Comparison of ENCODE assay signal across 8 cellular contexts in genomic region chr11:111977141-111978027, GRCh38. TPM values are rescaled to one million over a fixed set of nuclear protein-coding genes. Genes with fewer than 3 reads are reported as not detected.
DNase-seq lines count a peak whose midpoint lies in the region; ATAC-seq and TF ChIP-seq lines count a peak whose summit lies in the region.

No MANE protein-coding gene starts in this region.

- H3K9me3 ChIP-seq in CD4-positive, alpha-beta T cell (ENCODE audit: control insufficient read depth, low read length): no peaks in the 10 kb centered on the region
- H3K9me3 ChIP-seq in mucosa of descending colon: no peaks in the 10 kb centered on the region
- H3K9me3 ChIP-seq in testis: no peaks in the 10 kb centered on the region

- H3K4me1 Mint-ChIP-seq in CD4-positive, alpha-beta T cell (ENCODE audit: low read depth): peaks cover 10% of the 10 kb centered on the region
- peaks cover 9% of the 10 kb centered on the region for H3K4me1 Mint-ChIP-seq in activated CD4-positive, alpha-beta memory T cell treated with anti-CD3 and anti-CD28 coated beads, Interleukin-2, amount 10 ng/mL, durations not matched to agents 7 days and 5 days

- CTCF ChIA-PET in CD4-positive, alpha-beta T cell (lab: Charles Lee): no interaction called here
- CTCF ChIA-PET in activated CD4-positive, alpha-beta memory T cell treated with anti-CD3 and anti-CD28 coated beads, Interleukin-2, amount 10 ng/mL, durations not matched to agents 7 days and 5 days (lab: Charles Lee): interaction anchor here (1.5 to 9.3 kb wide), 2 partner anchors 13 to 45 kb away, joined by 3 to 178 read pairs; no protein-coding TSS in a partner anchor

- H3K27ac ChIP-seq in CD4-positive, alpha-beta T cell (ENCODE audit: low read depth, low read length): no peak overlapping the region
- H3K27ac ChIP-seq in testis: peak overlapping the region; percentile 76 to 88

- H3K27me3 Mint-ChIP-seq in CD4-positive, alpha-beta T cell: peaks cover 34% of the 10 kb centered on the region
- peaks cover 2% of the 10 kb centered on the region for H3K27me3 Mint-ChIP-seq in activated CD4-positive, alpha-beta memory T cell treated with anti-CD3 and anti-CD28 coated beads, Interleukin-2, amount 10 ng/mL, durations not matched to agents 7 days and 5 days

- POLR2A ChIA-PET in CD4-positive, alpha-beta T cell (lab: Charles Lee): interaction anchor here (1.3 kb wide), 1 partner anchor 51 kb away, joined by 5 read pairs; no protein-coding TSS in a partner anchor
- POLR2A ChIA-PET in activated CD4-positive, alpha-beta memory T cell treated with anti-CD3 and anti-CD28 coated beads, Interleukin-2, amount 10 ng/mL, durations not matched to agents 7 days and 5 days (lab: Charles Lee): no interaction called here

- no peaks in the 10 kb centered on the region for H3K36me3 ChIP-seq in mucosa of descending colon (ENCODE audit: low read depth)
- H3K36me3 ChIP-seq in testis (ENCODE audit: low read depth, missing control alignments): no peaks in the 10 kb centered on the region

- intact Hi-C loops in CD4-positive, alpha-beta T cell (cut with DNase I, micrococcal nuclease): no loop called here
- intact Hi-C loops in mucosa of descending colon (cut with DNase I, micrococcal nuclease): loop anchor here in 1 of 2 donors (5.0 kb wide), 1 partner anchor 40 kb away; the partner anchor contains the start of gene DIXDC1
- intact Hi-C loops in testis (cut with DNase I; ENCODE audit: low total_unique reads): loop anchor here (5.0 kb wide), 1 partner anchor 40 kb away; the partner anchor contains the start of gene DIXDC1

- no peak for TF ChIP-seq CTCF in CD4-positive, alpha-beta T cell (IDR thresholded peaks at IDR 0.05)
- TF ChIP-seq CTCF in mucosa of descending colon (IDR thresholded peaks at IDR 0.05) (no peak), testis (IDR thresholded peaks at IDR 0.05) (no peak)

- TF ChIP-seq POLR2A in testis (IDR thresholded peaks at IDR 0.05): no peak

- peak in 1 of 10 experiments; percentile 3 for DNase-seq in CD4-positive, alpha-beta T cell
- peak; percentile 19 for DNase-seq in activated CD4-positive, alpha-beta memory T cell treated with anti-CD3 and anti-CD28 coated beads, Interleukin-2, amount 10 ng/mL, durations not matched to agents 7 days and 5 days
- DNase-seq in mucosa of descending colon (peak; percentile 62 to 77 (median 75)), testis (peak; percentile 56), MV-4-11 (lab: John Stamatoyannopoulos, UW) (no peak)
- DNase-seq in central memory CD4-positive, alpha-beta T cell: no peak

- H3K27ac Mint-ChIP-seq in CD4-positive, alpha-beta T cell: no peak overlapping the region
- H3K27ac Mint-ChIP-seq in activated CD4-positive, alpha-beta memory T cell treated with anti-CD3 and anti-CD28 coated beads, Interleukin-2, amount 10 ng/mL, durations not matched to agents 7 days and 5 days: no peak overlapping the region

- peaks cover 16% of the 10 kb centered on the region for H3K4me1 ChIP-seq in mucosa of descending colon (ENCODE audit: low read depth)
- H3K4me1 ChIP-seq in testis: no peaks in the 10 kb centered on the region

- H3K36me3 Mint-ChIP-seq in CD4-positive, alpha-beta T cell (ENCODE audit: low read depth): no peaks in the 10 kb centered on the region
- H3K36me3 Mint-ChIP-seq in activated CD4-positive, alpha-beta memory T cell treated with anti-CD3 and anti-CD28 coated beads, Interleukin-2, amount 10 ng/mL, durations not matched to agents 7 days and 5 days (ENCODE audit: low read depth): no peaks in the 10 kb centered on the region

- no peaks in the 10 kb centered on the region for H3K9me3 Mint-ChIP-seq in CD4-positive, alpha-beta T cell
- H3K9me3 Mint-ChIP-seq in activated CD4-positive, alpha-beta memory T cell treated with anti-CD3 and anti-CD28 coated beads, Interleukin-2, amount 10 ng/mL, durations not matched to agents 7 days and 5 days: no peaks in the 10 kb centered on the region

- H3K4me3 Mint-ChIP-seq in CD4-positive, alpha-beta T cell: peak overlapping the region; percentile 73
- peak overlapping the region; percentile 33 for H3K4me3 Mint-ChIP-seq in activated CD4-positive, alpha-beta memory T cell treated with anti-CD3 and anti-CD28 coated beads, Interleukin-2, amount 10 ng/mL, durations not matched to agents 7 days and 5 days

- peak; percentile 59 for ATAC-seq in CD4-positive, alpha-beta T cell (ENCODE audit: poor library complexity)
- ATAC-seq in HG02678 (IDR thresholded peaks at IDR 0.05; ENCODE audit: unreplicated experiment) (peak; percentile 43), esophagus mucosa (peak; percentile 60), mucosa of descending colon (peak; percentile 64)

- H3K27me3 ChIP-seq in CD4-positive, alpha-beta T cell (ENCODE audit: control insufficient read depth, insufficient read depth, low read length): peaks cover 16% of the 10 kb centered on the region
- H3K27me3 ChIP-seq in testis: no peaks in the 10 kb centered on the region

- 2 to 3% methylated on average over 14 to 34 of the region's 67 CpGs for WGBS in testis, 2 donors

- H3K4me3 ChIP-seq in mucosa of descending colon: no peak overlapping the region
- H3K4me3 ChIP-seq in testis: peak overlapping the region; percentile 63 to 67

RNA-seq across cellular contexts. Expression of gene DIXDC1, which starts 40.2 kb away (rescaled TPM):
- under 1 TPM; 0.78 to 0.85 TPM for total RNA-seq in CD4-positive, alpha-beta T cell
- 1 to 10 TPM; 5.6 to 7.4 TPM for total RNA-seq in activated CD4-positive, alpha-beta memory T cell treated with anti-CD3 and anti-CD28 coated beads, Interleukin-2, amount 10 ng/mL, durations not matched to agents 7 days and 5 days
- 3.3 TPM for total RNA-seq in esophagus mucosa
- 10 to 100 TPM; 11.1 to 61.8 (median 11.7) TPM for total RNA-seq in mucosa of descending colon
- 10 to 100 TPM; 21.8 to 26.6 TPM for total RNA-seq in testis
- polyA plus RNA-seq in testis (ENCODE audit: insufficient read depth, low read depth, low replicate concordance): 49.5 TPM

RNA-seq across cellular contexts. Expression of gene DLAT, which starts 47.8 kb away (rescaled TPM):
- 10 to 100 TPM; 10.7 to 10.8 TPM for total RNA-seq in CD4-positive, alpha-beta T cell
- total RNA-seq in activated CD4-positive, alpha-beta memory T cell treated with anti-CD3 and anti-CD28 coated beads, Interleukin-2, amount 10 ng/mL, durations not matched to agents 7 days and 5 days: 10 to 100 TPM; 26.2 to 26.7 TPM
- total RNA-seq in esophagus mucosa (37.1 TPM), mucosa of descending colon (10 to 100 TPM; 51.1 to 54.2 (median 51.4) TPM), testis (10 to 100 TPM; 20.9 to 21.9 TPM)
- 23.2 TPM for polyA plus RNA-seq in testis (ENCODE audit: insufficient read depth, low read depth, low replicate concordance)

RNA-seq across cellular contexts. Expression of gene C11orf52, which starts 58.7 kb away (rescaled TPM):
- total RNA-seq in CD4-positive, alpha-beta T cell: not detected
- total RNA-seq in activated CD4-positive, alpha-beta memory T cell treated with anti-CD3 and anti-CD28 coated beads, Interleukin-2, amount 10 ng/mL, durations not matched to agents 7 days and 5 days: not detected
- total RNA-seq in esophagus mucosa: 3.5 TPM
- 10 to 100 TPM in 1 of 3 donors, 1 to 10 TPM in 2; 3.2 to 12.8 (median 7.7) TPM for total RNA-seq in mucosa of descending colon
- 1 to 10 TPM; 1.4 to 2.0 TPM for total RNA-seq in testis
- 1.6 TPM for polyA plus RNA-seq in testis (ENCODE audit: insufficient read depth, low read depth, low replicate concordance)

Comparison
In these comparisons a context has a peak if more than half of its experiments do, and no peak if none do; other contexts are left out.
1. DNase-seq: peak in activated CD4-positive, alpha-beta memory T cell treated with anti-CD3 and anti-CD28 coated beads, Interleukin-2, amount 10 ng/mL, durations not matched to agents 7 days and 5 days (single experiment), mucosa of descending colon (3 of 3) and testis (single experiment); none in central memory CD4-positive, alpha-beta T cell (single experiment) and MV-4-11 (single experiment).
2. Peak in every context shown above with its lines, with median percentiles within 50 percentile points of each other: ATAC-seq.